8 cellular contexts compared by ENCODE assay signal in the genomic region with DNA sequence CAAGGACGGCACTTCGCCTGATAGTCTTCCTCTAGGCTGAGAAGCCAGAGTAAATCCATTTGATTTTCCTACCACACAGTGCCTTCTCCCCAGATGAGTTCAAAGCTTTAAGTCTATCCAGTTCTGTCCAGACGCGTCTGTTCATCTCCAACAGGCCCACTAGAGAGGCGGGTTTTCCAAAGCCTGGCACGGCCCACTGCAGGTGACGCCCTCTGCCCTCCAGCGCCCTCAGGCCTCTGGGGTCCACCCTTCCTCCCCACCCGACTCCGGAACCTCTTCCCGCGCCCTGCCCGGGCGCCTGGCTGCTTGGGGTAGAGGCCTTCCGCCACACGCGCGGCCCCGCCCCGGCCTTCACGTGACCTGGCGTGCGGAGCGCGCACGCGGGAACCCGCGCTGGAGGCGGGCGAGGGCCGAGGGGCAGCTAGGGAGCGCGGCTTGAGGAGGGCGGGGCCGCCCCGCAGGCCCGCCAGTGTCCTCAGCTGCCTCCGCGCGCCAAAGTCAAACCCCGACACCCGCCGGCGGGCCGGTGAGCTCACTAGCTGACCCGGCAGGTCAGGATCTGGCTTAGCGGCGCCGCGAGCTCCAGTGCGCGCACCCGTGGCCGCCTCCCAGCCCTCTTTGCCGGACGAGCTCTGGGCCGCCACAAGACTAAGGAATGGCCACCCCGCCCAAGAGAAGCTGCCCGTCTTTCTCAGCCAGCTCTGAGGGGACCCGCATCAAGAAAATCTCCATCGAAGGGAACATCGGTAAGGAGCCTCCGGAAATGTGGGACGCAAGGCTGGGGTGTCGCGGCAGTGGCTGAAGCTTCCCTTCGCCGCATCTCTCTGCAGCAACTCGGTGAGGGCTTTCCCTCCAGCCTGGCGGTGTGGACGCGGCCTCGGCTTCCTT. TPM values are rescaled to one million over a fixed set of nuclear protein-coding genes. Genes with fewer than 3 reads are reported as not detected.
DNase-seq lines count a peak whose midpoint lies in the region; ATAC-seq, FAIRE-seq and TF ChIP-seq lines count a peak whose summit lies in the region.

A gene (plus strand): TSS at position 469 of the 888 bp plus-strand sequence. CDS start 187 bp downstream, at position 656.

- TF ChIP-seq CTCF in AG10803 (conservative IDR thresholded peaks at IDR 0.05; ENCODE audit: low read length) (no peak), kidney (IDR thresholded peaks at IDR 0.05; ENCODE audit: borderline replicate concordance, extremely low read depth, insufficient read depth) (peak; percentile 4)

- no peaks in the 10 kb centered on the region for H3K9me3 ChIP-seq in kidney (ENCODE audit: control insufficient read depth in 1 of 2, low read length in 2 of 2)

- DNase-seq in AG10803 (ENCODE audit: low read depth) = peak; percentile 91
- peak; percentile 71 to 91 for DNase-seq in NCI-H446 (lab: John Stamatoyannopoulos, UW)
- peak; percentile 92 for DNase-seq in activated CD4-positive, CD25-positive, alpha-beta regulatory T cell treated with anti-CD3 and anti-CD28 coated beads, Interleukin-2, amount 50 U/mL, for 72 hours
- peak; percentile 94 for DNase-seq in cerebellum (ENCODE audit: low spot score)
- DNase-seq in kidney = peak; percentile 97
- peak; percentile 69 to 77 for DNase-seq in stimulated activated CD4-positive, alpha-beta T cell treated with anti-CD3 and anti-CD28 coated beads, Interleukin-15, amount 100 ng/mL, for 1 hour (ENCODE audit: low read depth in 1 of 2, low spot score in 1 of 2)

- H3K27ac ChIP-seq in kidney (ENCODE audit: low read depth in 2 of 2, low read length in 2 of 2) = peak within 1 kb of the TSS; percentile 69 to 77

- peaks cover 0 to 9% of the 10 kb centered on the region in 2 donors for H3K4me1 ChIP-seq in kidney (ENCODE audit: control insufficient read depth in 1 of 2, insufficient read depth in 1 of 2, low read depth in 1 of 2, low read length in 2 of 2)

- FAIRE-seq in kidney (lab: Jason Lieb, UNC) = no peak

- intact Hi-C loops in kidney (cut with DNase I) = no loop called here

- peak; percentile 90 for ATAC-seq in GM19025 (IDR thresholded peaks at IDR 0.05; ENCODE audit: low read depth, unreplicated experiment)
- ATAC-seq in HG03280 (IDR thresholded peaks at IDR 0.05; ENCODE audit: unreplicated experiment) = peak; percentile 86

- peak within 1 kb of the TSS; percentile 80 to 92 for H3K9ac ChIP-seq in kidney (ENCODE audit: low read length in 2 of 2)

- no peaks in the 10 kb centered on the region for H3K36me3 ChIP-seq in kidney (ENCODE audit: control insufficient read depth in 1 of 2, insufficient read depth in 2 of 2, low read length in 2 of 2)

- H3K4me3 ChIP-seq in AG10803 (ENCODE audit: low read length) = peak within 1 kb of the TSS; percentile 93
- peak within 1 kb of the TSS; percentile 77 to 88 for H3K4me3 ChIP-seq in kidney (ENCODE audit: low read length in 2 of 2)

RNA-seq across cellular contexts. Expression of the gene that starts here (rescaled TPM):
- total RNA-seq in cerebellum (40.6 TPM), kidney (15.2 TPM)
- polyA plus RNA-seq in kidney (ENCODE audit: insufficient read depth, low read depth, low replicate concordance) = 5.5 TPM

Comparison
In these comparisons a context has a peak if more than half of its experiments do, and no peak if none do; other contexts are left out.
1. Peak in every context shown above with its lines: DNase-seq, ATAC-seq, H3K4me3 ChIP-seq and H3K27ac ChIP-seq.